1 cellular context compared by ENCODE assay signal in genomic region chr21:26077523-26077922, GRCh38.
TF ChIP-seq lines count a peak whose summit lies in the region.

No MANE protein-coding gene starts in this region.

TF ChIP-seq in WTC11, 78 proteins besides CTCF, POLR2A, EP300 and RAD21 (continued from another document):
- TF ChIP-seq CDX4 (CRISPR knock-in tag; IDR thresholded peaks at IDR 0.05; ENCODE audit: borderline replicate concordance) (no peak), SMAD4 (CRISPR knock-in tag; IDR thresholded peaks at IDR 0.05) (no peak), E2F5 (CRISPR knock-in tag; IDR thresholded peaks at IDR 0.05) (no peak), IRF1 (CRISPR knock-in tag; IDR thresholded peaks at IDR 0.05) (no peak), NFATC4 (CRISPR knock-in tag; IDR thresholded peaks at IDR 0.05) (no peak), ZNF423 (CRISPR knock-in tag; IDR thresholded peaks at IDR 0.05) (no peak), MLX (CRISPR knock-in tag; IDR thresholded peaks at IDR 0.05) (no peak)
TF ChIP-seq in WTC11: peak in this region for 0.
